In the genomic region with DNA sequence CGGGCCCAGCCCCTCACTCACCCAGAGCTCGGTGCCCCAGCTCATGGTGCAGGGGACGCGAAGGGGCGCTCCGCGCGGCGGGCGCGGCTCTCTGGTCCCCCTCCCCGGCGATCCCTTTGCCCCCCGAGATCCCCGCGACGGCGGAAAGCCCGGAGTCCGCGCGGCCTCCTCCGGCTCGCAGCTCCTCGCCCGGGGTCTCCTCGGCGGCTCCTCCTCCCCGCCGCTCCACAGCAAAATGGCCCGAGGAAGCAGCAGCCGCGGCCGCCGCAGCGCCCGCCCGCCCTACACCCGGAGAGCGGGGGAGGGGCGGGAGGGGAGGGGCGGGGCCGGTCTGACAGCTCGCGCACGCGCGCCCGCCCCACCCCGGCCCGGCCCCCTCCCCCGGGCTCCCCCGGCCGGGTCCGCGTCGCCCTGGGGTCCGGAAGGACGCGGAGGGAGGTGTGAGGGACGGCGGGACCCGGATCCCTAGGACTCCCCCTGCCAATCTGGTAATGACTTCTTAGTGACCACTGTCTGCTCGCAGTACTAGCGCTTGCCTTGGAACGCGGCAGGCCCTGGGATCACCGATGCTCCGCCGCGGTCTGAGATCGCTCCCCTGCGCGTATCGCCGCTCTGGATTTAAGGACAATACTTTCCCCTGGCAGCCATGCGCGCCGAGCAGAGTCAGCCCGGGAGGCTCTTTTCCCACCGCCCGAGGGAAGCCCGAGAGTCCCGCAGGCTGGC, we compare ENCODE assay signal across 8 cellular contexts. TPM values are rescaled to one million over a fixed set of nuclear protein-coding genes. Genes with fewer than 3 reads are reported as not detected.
A peak's percentile ranks its signal among the peaks of the same experiment; 100 is the strongest.
DNase-seq lines count a peak whose midpoint lies in the region; ATAC-seq and FAIRE-seq lines count a peak whose summit lies in the region.

A gene (minus strand): TSS at position 259 of the 723 bp plus-strand sequence. CDS start 214 bp downstream, at position 45.

- H3K27me3 ChIP-seq in neuron (ENCODE audit: insufficient read depth, low read length): no peaks in the 10 kb centered on the region

- peaks cover 0 to 1% (median 0%) of the 10 kb centered on the region in 3 donors for H3K9me3 Mint-ChIP-seq in IgD-negative memory B cell

- H3K4me1 Mint-ChIP-seq in IgD-negative memory B cell: peaks cover 31 to 40% (median 37%) of the 10 kb centered on the region in 3 donors

- H3K36me3 Mint-ChIP-seq in IgD-negative memory B cell: no peaks in the 10 kb centered on the region

- H2AFZ ChIP-seq in neuron (ENCODE audit: low read depth, low read length): peak within 1 kb of the TSS; percentile 76

- no peak for FAIRE-seq in frontal cortex (lab: Jason Lieb, UNC)

- H3K4me1 ChIP-seq in neuron (ENCODE audit: insufficient read depth, low read length): peaks cover 12% of the 10 kb centered on the region

- in situ Hi-C loops in SK-MEL-5 (cut with HindIII; ENCODE audit: low pct_unique_long_range_greater_than_20kb, low sequenced_read_pairs): no loop called here

- peaks cover 3% of the 10 kb centered on the region for H3K9me3 ChIP-seq in neuron (ENCODE audit: low read length)

- DNase-seq in AG20443 (ENCODE audit: low spot score): peak; percentile 98
- peak; percentile 72 for DNase-seq in SK-MEL-5 (ENCODE audit: low read depth, low spot score)
- peak; percentile 80 for DNase-seq in activated naive CD4-positive, alpha-beta T cell treated with Interleukin-2 at 50 U/mL for 16 hours
- peak; percentile 94 to 96 for DNase-seq in frontal cortex (ENCODE audit: low spot score in 2 of 2)
- DNase-seq in stromal cell of bone marrow (ENCODE audit: low read depth): peak; percentile 54

- H3K27me3 Mint-ChIP-seq in IgD-negative memory B cell: no peaks in the 10 kb centered on the region

- H3K4me3 ChIP-seq in neuron (ENCODE audit: low read length): peak within 1 kb of the TSS; percentile 76

- peak within 1 kb of the TSS; percentile 98 to 99 (median 99) for H3K27ac Mint-ChIP-seq in IgD-negative memory B cell

- peak within 1 kb of the TSS; percentile 95 to 99 (median 96) for H3K4me3 Mint-ChIP-seq in IgD-negative memory B cell

- H3K36me3 ChIP-seq in neuron (ENCODE audit: insufficient read depth, low read length): no peaks in the 10 kb centered on the region

- peak; percentile 44 for ATAC-seq in GM19025 (IDR thresholded peaks at IDR 0.05; ENCODE audit: low read depth, unreplicated experiment)

RNA-seq across cellular contexts. Expression of the gene that starts here (rescaled TPM):
- polyA plus RNA-seq in IgD-negative memory B cell: 173 TPM
- 18.6 and 23.4 TPM in 2 replicates for total RNA-seq in SK-MEL-5 (2014; rRNA removed; shearing (Covaris generic))
- polyA plus RNA-seq in SK-MEL-5 (2015; cell fraction: cytosol; rRNA removed): 12.7 and 13.1 TPM in 2 replicates
- 6.6 and 8.4 TPM in 2 replicates for polyA plus RNA-seq in SK-MEL-5 (2015; cell fraction: nucleus; rRNA removed)
- 49.7 TPM for total RNA-seq in frontal cortex

Comparison
In these comparisons a context has a peak if more than half of its experiments do, and no peak if none do; other contexts are left out.
1. Peak in every context shown above with its lines: DNase-seq, ATAC-seq and H3K4me3 ChIP-seq.